ENCODE assay signal across 25 cellular contexts in genomic region chr19:19847781-19848180, GRCh38.
"Had no signal": no experiment of that assay in that cellular context is flagged by ENCODE, and none has a peak within 500 bp of the region (broad histone marks: within the 10 kb centered on the region; RNA-seq: fewer than 3 reads in every experiment).

No MANE protein-coding gene starts in this region.

- DNase-seq: colonic mucosa; cortex of kidney; dermis blood vessel endothelial cell; dorsolateral prefrontal cortex; effector CD4-positive, alpha-beta T cell; effector CD8-positive, alpha-beta T cell; effector memory CD4-positive, alpha-beta T cell; effector memory CD8-positive, alpha-beta T cell; endodermal cell; erythroblast; esophagus squamous epithelium; foreskin fibroblast; foreskin keratinocyte; foreskin melanocyte; gastrocnemius medialis; glutamatergic neuron; head of caudate nucleus; heart left ventricle; heart right ventricle had no signal

- H3K9me3 ChIP-seq: colonic mucosa, esophagus muscularis mucosa, gastrocnemius medialis, gastroesophageal sphincter had no signal

- H3K27ac ChIP-seq: colonic mucosa, coronary artery, dorsolateral prefrontal cortex, epithelial cell of prostate, esophagus muscularis mucosa, esophagus squamous epithelium, foreskin keratinocyte, gastrocnemius medialis, gastroesophageal sphincter, heart left ventricle, heart right ventricle had no signal

- H3K27me3 Mint-ChIP-seq: dendritic cell treated with granulocyte-macrophage colony-stimulating factor and Interleukin-4, amounts not matched to agents 40 ng/mL and 50 ng/mL, for 4 days; effector memory CD8-positive, alpha-beta T cell had no signal

- H3K36me3 ChIP-seq: colonic mucosa, esophagus muscularis mucosa, esophagus squamous epithelium, gastrocnemius medialis, gastroesophageal sphincter, heart left ventricle, heart right ventricle had no signal

- H3K4me3 ChIP-seq: colonic mucosa, coronary artery, dorsolateral prefrontal cortex, esophagus muscularis mucosa, esophagus squamous epithelium, gastrocnemius medialis, gastroesophageal sphincter, heart left ventricle, heart right ventricle had no signal

- H3K4me3 Mint-ChIP-seq: dendritic cell treated with granulocyte-macrophage colony-stimulating factor and Interleukin-4, amounts not matched to agents 40 ng/mL and 50 ng/mL, for 4 days; effector memory CD8-positive, alpha-beta T cell; endodermal cell had no signal

- H3K4me1 ChIP-seq: colonic mucosa, esophagus muscularis mucosa, esophagus squamous epithelium, foreskin keratinocyte, gastrocnemius medialis, gastroesophageal sphincter, heart left ventricle, heart right ventricle had no signal

- ATAC-seq: effector memory CD8-positive, alpha-beta T cell; esophagus mucosa; foreskin keratinocyte; gastrocnemius medialis; gastroesophageal sphincter; heart left ventricle; heart right ventricle had no signal

- H3K27me3 ChIP-seq: colonic mucosa, dorsolateral prefrontal cortex, esophagus muscularis mucosa, esophagus squamous epithelium, foreskin keratinocyte, gastrocnemius medialis, gastroesophageal sphincter, heart left ventricle, heart right ventricle had no signal

- H3K27ac Mint-ChIP-seq: dendritic cell treated with granulocyte-macrophage colony-stimulating factor and Interleukin-4, amounts not matched to agents 40 ng/mL and 50 ng/mL, for 4 days; effector memory CD8-positive, alpha-beta T cell; endodermal cell had no signal
